ENCODE assay signal across 8 cellular contexts in genomic region chr22:31345331-31346254, GRCh38.
DNase-seq lines count a peak whose midpoint lies in the region; ATAC-seq and TF ChIP-seq lines count a peak whose summit lies in the region.

No MANE protein-coding gene starts in this region.

- DNase-seq in NCI-H446 treated with DMSO at 0.1 percent for 48 hours (lab: John Stamatoyannopoulos, UW): peak; percentile 65
- DNase-seq in activated CD4-positive, alpha-beta T cell treated with anti-CD3 and anti-CD28 coated beads for 4 hours: peak; percentile 86 to 87
- DNase-seq in left kidney (ENCODE audit: low read depth, low spot score): peak; percentile 97
- peak; percentile 86 for DNase-seq in stimulated activated CD4-positive, alpha-beta T cell treated with anti-CD3 and anti-CD28 coated beads, Interleukin-1b, Interleukin-23, amount 100 ng/mL, for 48 hours

- no peak for TF ChIP-seq POLR2A in GM18505 (IDR thresholded peaks at IDR 0.05; ENCODE audit: borderline replicate concordance, extremely low read depth, insufficient read depth, insufficient read length)

- TF ChIP-seq CTCF in 22Rv1 (IDR thresholded peaks at IDR 0.05): peak; percentile 98

- H3K27ac ChIP-seq in 22Rv1 (peak overlapping the region; percentile 100), cingulate gyrus (ENCODE audit: low read depth, low read length) (peak overlapping the region; percentile 81)

- ATAC-seq in GM18505 (IDR thresholded peaks at IDR 0.05; ENCODE audit: unreplicated experiment) (peak; percentile 48), HG03135 (IDR thresholded peaks at IDR 0.05; ENCODE audit: unreplicated experiment) (peak; percentile 44)

Comparison
In these comparisons a context has a peak if more than half of its experiments do, and no peak if none do; other contexts are left out.
1. Peak in every context shown above with its lines: DNase-seq, ATAC-seq and H3K27ac ChIP-seq.